ENCODE assay signal across 1 cellular context in genomic region chr5:80128129-80128528, GRCh38.
TF ChIP-seq lines count a peak whose summit lies in the region.

No MANE protein-coding gene starts in this region.

TF ChIP-seq in HepG2, 621 proteins besides CTCF, POLR2A, EP300 and RAD21 (continued from another document and continues in another):
- TF ChIP-seq ZSCAN30 (CRISPR knock-in tag; IDR thresholded peaks at IDR 0.05) (no peak), NCOA2 (CRISPR knock-in tag; IDR thresholded peaks at IDR 0.05) (peak; percentile 55), ZMYM4 (CRISPR knock-in tag; IDR thresholded peaks at IDR 0.05) (peak; percentile 61), GATAD2A (CRISPR knock-in tag; IDR thresholded peaks at IDR 0.05) (peak; percentile 80), FOXM1 (CRISPR knock-in tag; IDR thresholded peaks at IDR 0.05) (no peak), ZBTB7B (CRISPR knock-in tag; IDR thresholded peaks at IDR 0.05) (peak; percentile 68; the same call in 1 of the 2 replicates), CBFB (CRISPR knock-in tag; IDR thresholded peaks at IDR 0.05) (no peak), SALL1 (CRISPR knock-in tag; IDR thresholded peaks at IDR 0.05) (peak; percentile 75), ZNF124 (CRISPR knock-in tag; IDR thresholded peaks at IDR 0.05) (no peak), MED1 (CRISPR knock-in tag; IDR thresholded peaks at IDR 0.05) (0 out of 2 replicates have a peak, but pooled peaks have one; percentile 13), KLF16 (CRISPR knock-in tag; IDR thresholded peaks at IDR 0.05) (0 out of 4 replicates have a peak, but pooled peaks of 1 of the 2 experiments have one; percentile 17), TOPORS (CRISPR knock-in tag; IDR thresholded peaks at IDR 0.05) (no peak), TEAD3 (CRISPR knock-in tag; optimal IDR thresholded peaks at IDR 0.05; ENCODE audit: borderline replicate concordance) (peak; percentile 90), NR2F2 (IDR thresholded peaks at IDR 0.05; ENCODE audit: borderline replicate concordance, low read depth) (peak; percentile 69), ZNF331 (CRISPR knock-in tag; IDR thresholded peaks at IDR 0.05) (peak; percentile 52; the same call in 1 of the 2 replicates), POLR2AphosphoS2 (IDR thresholded peaks at IDR 0.05; ENCODE audit: low read depth, low read length) (no peak), CCDC6 (CRISPR knock-in tag; IDR thresholded peaks at IDR 0.05) (no peak), ARID3A (IDR thresholded peaks at IDR 0.05; ENCODE audit: low read depth, low read length) (0 out of 2 replicates have a peak, but pooled peaks have one; percentile 43), CREM (IDR thresholded peaks at IDR 0.05) (peak; percentile 29), CREM (CRISPR knock-in tag; IDR thresholded peaks at IDR 0.05) (no peak), PRPF4 (IDR thresholded peaks at IDR 0.05; ENCODE audit: low read depth, low read length, poor library complexity, severe bottlenecking) (no peak), ZMYM2 (CRISPR knock-in tag; IDR thresholded peaks at IDR 0.05) (peak; percentile 48; the same call in 1 of the 2 replicates), PREB (CRISPR knock-in tag; IDR thresholded peaks at IDR 0.05) (no peak), NFAT5 (CRISPR knock-in tag; IDR thresholded peaks at IDR 0.05) (no peak), RBAK (CRISPR knock-in tag; IDR thresholded peaks at IDR 0.05) (no peak), ZNF607 (CRISPR knock-in tag; IDR thresholded peaks at IDR 0.05; ENCODE audit: borderline replicate concordance) (no peak), ZNF646 (CRISPR knock-in tag; IDR thresholded peaks at IDR 0.05) (no peak), HIC2 (CRISPR knock-in tag; IDR thresholded peaks at IDR 0.05; ENCODE audit: low read depth) (peak; percentile 20; the same call in 1 of the 2 replicates), NFIC (IDR thresholded peaks at IDR 0.05; ENCODE audit: low read length) (peak; percentile 40; the same call in 1 of the 2 replicates), PATZ1 (CRISPR knock-in tag; IDR thresholded peaks at IDR 0.05) (peak; percentile 46; the same call in 1 of the 2 replicates), BCL6 (CRISPR knock-in tag; IDR thresholded peaks at IDR 0.05) (peak; percentile 39; the same call in 1 of the 2 replicates), HNF4A (CRISPR knock-in tag; IDR thresholded peaks at IDR 0.05) (peak; percentile 91), KDM6A (CRISPR knock-in tag; IDR thresholded peaks at IDR 0.05; ENCODE audit: low read depth) (peak; percentile 54; the same call in 1 of the 2 replicates), NR2F1 (CRISPR knock-in tag; IDR thresholded peaks at IDR 0.05) (peak; percentile 63 to 84; a peak in 3 of 4 replicates), FOSL1 (CRISPR knock-in tag; IDR thresholded peaks at IDR 0.05; ENCODE audit: borderline replicate concordance) (no peak), ZNF513 (CRISPR knock-in tag; conservative IDR thresholded peaks at IDR 0.05) (no peak), HOXA3 (CRISPR knock-in tag; IDR thresholded peaks at IDR 0.05) (no peak), ZBTB43 (CRISPR knock-in tag; conservative IDR thresholded peaks at IDR 0.05) (no peak), SOX6 (IDR thresholded peaks at IDR 0.05) (no peak), SOX6 (CRISPR knock-in tag; IDR thresholded peaks at IDR 0.05) (peak; percentile 40; the same call in 1 of the 2 replicates), KLF11 (CRISPR knock-in tag; IDR thresholded peaks at IDR 0.05) (no peak), SOX13 (IDR thresholded peaks at IDR 0.05) (no peak), SOX13 (CRISPR knock-in tag; conservative IDR thresholded peaks at IDR 0.05 in 1 of 2, IDR thresholded peaks at IDR 0.05 in 1 of 2) (peak in 1 of 2 experiments; percentile 34; a peak in 1 of 4 replicates)
